28 cellular contexts compared by ENCODE assay signal in genomic region chr9:76370656-76371055, GRCh38.
"Had no signal": no experiment of that assay in that cellular context is flagged by ENCODE, and none has a peak within 500 bp of the region (broad histone marks: within the 10 kb centered on the region; RNA-seq: fewer than 3 reads in every experiment).

No MANE protein-coding gene starts in this region.

- H3K27me3 ChIP-seq: breast epithelium, foreskin keratinocyte, heart left ventricle, ovary, upper lobe of left lung, vagina had no signal

- H3K4me3 ChIP-seq: breast epithelium, heart left ventricle, ovary, skin epidermis, upper lobe of left lung, vagina had no signal

- H3K4me1 ChIP-seq: foreskin keratinocyte had no signal

- H3K36me3 ChIP-seq: breast epithelium, heart left ventricle, ovary, upper lobe of left lung, vagina, WERI-Rb-1 had no signal

- H3K9me3 ChIP-seq: breast epithelium, heart left ventricle, ovary, upper lobe of left lung, vagina had no signal

- H3K27ac ChIP-seq: breast epithelium, foreskin keratinocyte, heart left ventricle, ovary, skin epidermis, upper lobe of left lung, vagina had no signal

- DNase-seq: activated CD4-positive, alpha-beta memory T cell treated with anti-CD3 and anti-CD28 coated beads, Interleukin-2, amount 10 ng/mL, durations not matched to agents 7 days and 5 days; activated CD4-positive, alpha-beta T cell treated with anti-CD3 and anti-CD28 coated beads, Interleukin-2, amount 10 ng/mL, durations not matched to agents 7 days and 5 days; activated CD8-positive, alpha-beta memory T cell treated with anti-CD3 and anti-CD28 coated beads, Interleukin-2, amount 50 U/mL, for 48 hours; activated naive CD8-positive, alpha-beta T cell treated with anti-CD3 and anti-CD28 coated beads, Interleukin-2, amount 50 U/mL, for 24 hours; activated T-cell treated with anti-CD3 and anti-CD28 coated beads, Interleukin-2, amount 50 U/mL, for 24 hours; amygdala; central memory CD4-positive, alpha-beta T cell; endodermal cell; foreskin keratinocyte; heart left ventricle; hypothalamus; immature natural killer cell; kidney; left colon; mammary epithelial cell; midbrain; naive thymus-derived CD4-positive, alpha-beta T cell; ovary; stimulated activated CD4-positive, alpha-beta T cell treated with anti-CD3 and anti-CD28 coated beads, Interleukin-4, amount 100 ng/mL, for 4 hours; stimulated activated CD8-positive, alpha-beta memory T cell treated with anti-CD3 and anti-CD28 coated beads, Interleukin-4, amount 100 ng/mL, for 48 hours; stimulated activated naive CD8-positive, alpha-beta T cell treated with anti-CD3 and anti-CD28 coated beads, Interleukin-15, amount 100 ng/mL, for 72 hours; substantia nigra; T-helper 9 cell; upper lobe of left lung; WERI-Rb-1 had no signal
